In the genomic region with DNA sequence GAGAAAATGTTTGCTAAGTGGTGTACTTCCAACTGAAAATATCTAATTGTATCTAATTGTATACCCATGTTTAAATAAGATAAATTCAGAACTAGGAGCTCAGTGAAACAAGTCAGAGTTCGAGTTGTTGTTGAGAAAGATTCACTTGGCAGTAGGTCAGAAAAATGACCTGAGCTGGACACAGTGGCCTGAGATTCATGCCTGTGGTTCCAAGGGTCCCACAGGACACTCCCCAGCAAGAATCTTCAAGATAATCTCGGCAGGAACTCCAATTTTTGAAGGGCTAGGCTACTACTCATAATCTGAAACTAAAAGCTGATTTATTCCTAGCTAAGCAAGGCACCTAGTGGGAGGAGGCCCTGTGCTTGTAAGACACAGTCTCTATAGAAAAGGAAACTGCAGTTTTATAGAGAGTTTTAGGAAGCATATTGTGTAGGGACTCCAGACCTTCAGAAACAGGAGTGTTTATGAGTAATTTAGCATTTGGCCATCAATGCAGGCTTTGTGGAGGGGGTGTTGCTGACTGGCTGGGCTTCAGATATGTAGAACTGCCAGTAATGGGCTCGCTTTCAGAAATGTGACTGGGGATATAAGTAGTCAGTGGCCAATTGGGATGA, we compare ENCODE assay signal across 10 cellular contexts. TPM values are rescaled to one million over a fixed set of nuclear protein-coding genes. Genes with fewer than 3 reads are reported as not detected.
DNase-seq lines count a peak whose midpoint lies in the region; ATAC-seq and TF ChIP-seq lines count a peak whose summit lies in the region.
"Had no signal": no experiment of that assay in that cellular context is flagged by ENCODE, and none has a peak within 500 bp of the region (broad histone marks: within the 10 kb centered on the region; RNA-seq: fewer than 3 reads in every experiment).

No MANE protein-coding gene starts in this region.

- POLR2A ChIA-PET in MCF 10A (lab: Yijun Ruan, JAX), result no interaction called here

- H3F3A ChIP-seq in MM.1S (ENCODE audit: insufficient read depth, low read length), result no peaks in the 10 kb centered on the region

- H3K9me2 ChIP-seq in MM.1S (replicated peaks; ENCODE audit: insufficient read depth, low read length), result no peaks in the 10 kb centered on the region

- no peaks in the 10 kb centered on the region for H3K27me3 Mint-ChIP-seq in activated T-cell treated with anti-CD3 and anti-CD28 coated beads, Interleukin-2, amount 50 U/mL, for 72 hours (ENCODE audit: low read depth)
- H3K27me3 Mint-ChIP-seq in stimulated activated naive B cell treated with anti-CD40 and anti-IgM and Interleukin-4, amounts not matched to agents 10 μg/mL and 1 μg/mL and 100 μg/mL, for 72 hours, result no peaks in the 10 kb centered on the region
- H3K27me3 Mint-ChIP-seq in MCF 10A (ENCODE audit: insufficient read depth, unreplicated experiment), result peaks cover 5% of the 10 kb centered on the region

- CTCF ChIA-PET in MCF 10A (lab: Yijun Ruan, JAX), result no interaction called here

- no TSS peak for BruUV-seq in MCF 10A (replicated peaks; lab: Mats Ljungman, UMichigan)

- H3K4me1 Mint-ChIP-seq in activated T-cell treated with anti-CD3 and anti-CD28 coated beads, Interleukin-2, amount 50 U/mL, for 72 hours (ENCODE audit: low read depth), result peaks cover 61% of the 10 kb centered on the region
- H3K4me1 Mint-ChIP-seq in stimulated activated naive B cell treated with anti-CD40 and anti-IgM and Interleukin-4, amounts not matched to agents 10 μg/mL and 1 μg/mL and 100 μg/mL, for 72 hours, result peaks cover 64 to 91% of the 10 kb centered on the region in 2 donors
- H3K4me1 Mint-ChIP-seq in MCF 10A (ENCODE audit: insufficient read depth, unreplicated experiment), result no peaks in the 10 kb centered on the region

- H3K9me3 ChIP-seq in MM.1S (replicated peaks; ENCODE audit: insufficient read depth, low read length), result no peaks in the 10 kb centered on the region
- H3K9me3 ChIP-seq in tibial artery, result no peaks in the 10 kb centered on the region
- H3K9me3 ChIP-seq: neutrophil had no signal

- no peak overlapping the region for H3K27ac ChIP-seq in MM.1S (ENCODE audit: low read length)
- H3K27ac ChIP-seq in tibial artery, result no peak overlapping the region
- H3K27ac ChIP-seq: coronary artery, neutrophil had no signal

- H4K20me1 ChIP-seq in MM.1S (ENCODE audit: insufficient read depth, low read length), result no peaks in the 10 kb centered on the region

- H3K9me3 Mint-ChIP-seq in activated T-cell treated with anti-CD3 and anti-CD28 coated beads, Interleukin-2, amount 50 U/mL, for 72 hours, result peaks cover 13 to 16% of the 10 kb centered on the region in 2 donors
- H3K9me3 Mint-ChIP-seq in stimulated activated naive B cell treated with anti-CD40 and anti-IgM and Interleukin-4, amounts not matched to agents 10 μg/mL and 1 μg/mL and 100 μg/mL, for 72 hours, result peaks cover 14 to 32% of the 10 kb centered on the region in 2 donors
- H3K9me3 Mint-ChIP-seq in MCF 10A (ENCODE audit: unreplicated experiment), result peaks cover 15% of the 10 kb centered on the region

- DNase-seq in activated T-cell treated with anti-CD3 and anti-CD28 coated beads, Interleukin-2, amount 50 U/mL, for 72 hours, result peak in 1 of 2 donors; percentile 27
- no peak for DNase-seq in activated T-cell treated with anti-CD3 and anti-CD28 coated beads, Interleukin-2, amount 50 U/mL, for 1 hour
- DNase-seq in MM.1S (peak; percentile 19), hepatic stellate cell (ENCODE audit: low spot score) (no peak), MCF 10A (ENCODE audit: unreplicated experiment) (no peak), tibial artery (no peak)
- peak; percentile 13 for DNase-seq in stimulated activated naive B cell treated with anti-CD40 and anti-IgM and Interleukin-4, amounts not matched to agents 10 μg/mL and 1 μg/mL and 100 μg/mL, for 72 hours

- no peak overlapping the region for H2AFZ ChIP-seq in MM.1S (ENCODE audit: low read length)

- 0 out of 2 replicates have a peak overlapping the region, but pooled peaks have one; percentile 33 for H3K4me2 ChIP-seq in MM.1S (ENCODE audit: low read depth, low read length)

- peaks cover 38 to 64% of the 10 kb centered on the region in 2 donors for H3K36me3 Mint-ChIP-seq in activated T-cell treated with anti-CD3 and anti-CD28 coated beads, Interleukin-2, amount 50 U/mL, for 72 hours (ENCODE audit: insufficient read depth in 2 of 2)
- peaks cover 74 to 87% of the 10 kb centered on the region in 2 donors for H3K36me3 Mint-ChIP-seq in stimulated activated naive B cell treated with anti-CD40 and anti-IgM and Interleukin-4, amounts not matched to agents 10 μg/mL and 1 μg/mL and 100 μg/mL, for 72 hours
- no peaks in the 10 kb centered on the region for H3K36me3 Mint-ChIP-seq in MCF 10A (ENCODE audit: insufficient read depth, unreplicated experiment)

- H3K36me3 ChIP-seq in MM.1S (replicated peaks; ENCODE audit: insufficient read depth, low read length) (no peaks in the 10 kb centered on the region), tibial artery (no peaks in the 10 kb centered on the region)

- TF ChIP-seq CTCF in MM.1S (IDR thresholded peaks at IDR 0.05; ENCODE audit: low read length) (no peak), MCF 10A (IDR thresholded peaks at IDR 0.05; ENCODE audit: unreplicated experiment) (no peak), tibial artery (IDR thresholded peaks at IDR 0.05) (no peak)

- H3K27me3 ChIP-seq in MM.1S (replicated peaks; ENCODE audit: insufficient read depth, low read length) (no peaks in the 10 kb centered on the region), tibial artery (no peaks in the 10 kb centered on the region)
- H3K27me3 ChIP-seq: neutrophil had no signal

- H3K4me1 ChIP-seq in MM.1S (ENCODE audit: low read length) (no peaks in the 10 kb centered on the region), tibial artery (no peaks in the 10 kb centered on the region)

- H3K4me3 Mint-ChIP-seq in activated T-cell treated with anti-CD3 and anti-CD28 coated beads, Interleukin-2, amount 50 U/mL, for 72 hours, result peak overlapping the region; percentile 65 to 77
- peak overlapping the region; percentile 50 to 53 for H3K4me3 Mint-ChIP-seq in stimulated activated naive B cell treated with anti-CD40 and anti-IgM and Interleukin-4, amounts not matched to agents 10 μg/mL and 1 μg/mL and 100 μg/mL, for 72 hours
- H3K4me3 Mint-ChIP-seq in MCF 10A (ENCODE audit: unreplicated experiment), result no peak overlapping the region

- H3K9ac ChIP-seq in MM.1S (ENCODE audit: low read length), result no peak overlapping the region

- no peaks in the 10 kb centered on the region for H3K79me2 ChIP-seq in MM.1S (ENCODE audit: low read length)

- intact Hi-C loops in MCF 10A (cut with micrococcal nuclease), result no loop called here
- intact Hi-C loops in tibial artery (cut with DNase I; ENCODE audit: low total_unique reads), result no loop called here

- H3K27ac Mint-ChIP-seq in activated T-cell treated with anti-CD3 and anti-CD28 coated beads, Interleukin-2, amount 50 U/mL, for 72 hours, result peak overlapping the region; percentile 96
- H3K27ac Mint-ChIP-seq in stimulated activated naive B cell treated with anti-CD40 and anti-IgM and Interleukin-4, amounts not matched to agents 10 μg/mL and 1 μg/mL and 100 μg/mL, for 72 hours, result peak overlapping the region; percentile 96
- H3K27ac Mint-ChIP-seq in MCF 10A (ENCODE audit: low read depth, unreplicated experiment), result no peak overlapping the region

- H3K4me3 ChIP-seq in MM.1S (ENCODE audit: low read length), result no peak overlapping the region
- no peak overlapping the region for H3K4me3 ChIP-seq in tibial artery
- H3K4me3 ChIP-seq: coronary artery had no signal

- peak; percentile 57 to 73 for ATAC-seq in activated T-cell treated with anti-CD3 and anti-CD28 coated beads, Interleukin-2, amount 50 U/mL, for 72 hours (replicated peaks in 1 of 2)
- peak; percentile 63 for ATAC-seq in HG02588 (IDR thresholded peaks at IDR 0.05; ENCODE audit: unreplicated experiment)
- peak; percentile 47 to 54 for ATAC-seq in stimulated activated naive B cell treated with anti-CD40 and anti-IgM and Interleukin-4, amounts not matched to agents 10 μg/mL and 1 μg/mL and 100 μg/mL, for 72 hours (replicated peaks)

RNA-seq across cellular contexts. Expression of gene SP140, which starts 43.2 kb away (rescaled TPM):
- total RNA-seq in activated T-cell treated with anti-CD3 and anti-CD28 coated beads, Interleukin-2, amount 50 U/mL, for 72 hours, result 100 to 1,000 TPM; 102 to 109 TPM
- 0.61 TPM in 1 of 2 replicates, not detected in the other for total RNA-seq in MCF 10A (2022)

RNA-seq across cellular contexts. Expression of gene SP110, which starts 48.9 kb away (rescaled TPM):
- total RNA-seq in activated T-cell treated with anti-CD3 and anti-CD28 coated beads, Interleukin-2, amount 50 U/mL, for 72 hours, result 100 to 1,000 TPM; 118 to 128 TPM
- total RNA-seq in MCF 10A (2022), result 11.9 and 17.1 TPM in 2 replicates

RNA-seq across cellular contexts. Expression of gene SP140L, which starts 58.3 kb away (rescaled TPM):
- 10 to 100 TPM; 59.9 to 63.0 TPM for total RNA-seq in activated T-cell treated with anti-CD3 and anti-CD28 coated beads, Interleukin-2, amount 50 U/mL, for 72 hours
- 20.3 and 33.2 TPM in 2 replicates for total RNA-seq in MCF 10A (2022)

Comparison
In these comparisons a context has a peak if more than half of its experiments do, and no peak if none do; other contexts are left out.
1. DNase-seq: peak in MM.1S (single experiment) and stimulated activated naive B cell treated with anti-CD40 and anti-IgM and Interleukin-4, amounts not matched to agents 10 μg/mL and 1 μg/mL and 100 μg/mL, for 72 hours (single experiment); none in activated T-cell treated with anti-CD3 and anti-CD28 coated beads, Interleukin-2, amount 50 U/mL, for 1 hour (single experiment), hepatic stellate cell (single experiment), MCF 10A (single experiment) and tibial artery (0 of 2).
2. RNA of gene SP140, which starts 43.2 kb away (total RNA-seq): 102 to 109 TPM in activated T-cell treated with anti-CD3 and anti-CD28 coated beads, Interleukin-2, amount 50 U/mL, for 72 hours; 0.61 TPM in MCF 10A; every median in the first group is over 10 times any median in the second.
3. Peak in every context shown above with its lines, with median percentiles within 50 percentile points of each other: ATAC-seq.